ENCODE assay signal across 8 cellular contexts in genomic region chr4:71338846-71339593, GRCh38. TPM values are rescaled to one million over a fixed set of nuclear protein-coding genes. Genes with fewer than 3 reads are reported as not detected.
DNase-seq lines count a peak whose midpoint lies in the region; ATAC-seq and TF ChIP-seq lines count a peak whose summit lies in the region.

TSS of gene SLC4A4 (plus strand) at chr4:71339020.

- H3K36me3 Mint-ChIP-seq in chondrocyte (ENCODE audit: low read depth): peaks cover 2% of the 10 kb centered on the region

- TF ChIP-seq CTCF in GM06990 (IDR thresholded peaks at IDR 0.05; ENCODE audit: insufficient read depth, low read length, poor library complexity, severe bottlenecking) (no peak), chondrocyte (IDR thresholded peaks at IDR 0.05) (no peak)

- H3K27ac Mint-ChIP-seq in chondrocyte (ENCODE audit: unreplicated experiment): no peak within 1 kb of the TSS

- no peak within 1 kb of the TSS for H3K4me3 Mint-ChIP-seq in chondrocyte (ENCODE audit: unreplicated experiment)

- H3K4me3 ChIP-seq in GM06990 (replicated peaks; ENCODE audit: low read depth, low read length): no peak within 1 kb of the TSS

- H3K27me3 Mint-ChIP-seq in chondrocyte (ENCODE audit: low read depth): peaks cover 13% of the 10 kb centered on the region

- H3K27me3 ChIP-seq in GM06990 (replicated peaks; ENCODE audit: control insufficient read depth, insufficient read depth, low read length): no peaks in the 10 kb centered on the region

- H3K36me3 ChIP-seq in GM06990 (ENCODE audit: control insufficient read depth, insufficient read depth, low read length): no peaks in the 10 kb centered on the region

- H3K9me3 Mint-ChIP-seq in chondrocyte (ENCODE audit: low read depth): no peaks in the 10 kb centered on the region

- ATAC-seq in GM21423 (IDR thresholded peaks at IDR 0.05; ENCODE audit: unreplicated experiment) (peak; percentile 100), HG03565 (IDR thresholded peaks at IDR 0.05; ENCODE audit: unreplicated experiment) (peak; percentile 100)

- H3K4me1 Mint-ChIP-seq in chondrocyte (ENCODE audit: low read depth): no peaks in the 10 kb centered on the region

- DNase-seq in GM06990 (ENCODE audit: extremely low read depth, insufficient read length) (peak; percentile 59), chondrocyte (ENCODE audit: low spot score) (no peak), renal cortical epithelial cell (ENCODE audit: low read depth) (peak; percentile 93), NCI-H748 (lab: John Stamatoyannopoulos, UW; ENCODE audit: unreplicated experiment) (no peak), GOT3 (lab: John Stamatoyannopoulos, UW) (no peak), COLO668 (lab: John Stamatoyannopoulos, UW; ENCODE audit: unreplicated experiment) (no peak)

RNA-seq across cellular contexts. Expression of gene SLC4A4, which starts in this region (rescaled TPM):
- total RNA-seq in chondrocyte (12.8 to 21.9 TPM (median 14.8 TPM) in 3 replicates), renal cortical epithelial cell (12.0 and 41.6 TPM in 2 replicates)

Comparison
In these comparisons a context has a peak if more than half of its experiments do, and no peak if none do; other contexts are left out.
1. DNase-seq: peak in GM06990 (single experiment) and renal cortical epithelial cell (single experiment); none in chondrocyte (single experiment), NCI-H748 (single experiment), GOT3 (single experiment) and COLO668 (single experiment).